Comparison of ENCODE assay signal across 11 cellular contexts in the genomic region with DNA sequence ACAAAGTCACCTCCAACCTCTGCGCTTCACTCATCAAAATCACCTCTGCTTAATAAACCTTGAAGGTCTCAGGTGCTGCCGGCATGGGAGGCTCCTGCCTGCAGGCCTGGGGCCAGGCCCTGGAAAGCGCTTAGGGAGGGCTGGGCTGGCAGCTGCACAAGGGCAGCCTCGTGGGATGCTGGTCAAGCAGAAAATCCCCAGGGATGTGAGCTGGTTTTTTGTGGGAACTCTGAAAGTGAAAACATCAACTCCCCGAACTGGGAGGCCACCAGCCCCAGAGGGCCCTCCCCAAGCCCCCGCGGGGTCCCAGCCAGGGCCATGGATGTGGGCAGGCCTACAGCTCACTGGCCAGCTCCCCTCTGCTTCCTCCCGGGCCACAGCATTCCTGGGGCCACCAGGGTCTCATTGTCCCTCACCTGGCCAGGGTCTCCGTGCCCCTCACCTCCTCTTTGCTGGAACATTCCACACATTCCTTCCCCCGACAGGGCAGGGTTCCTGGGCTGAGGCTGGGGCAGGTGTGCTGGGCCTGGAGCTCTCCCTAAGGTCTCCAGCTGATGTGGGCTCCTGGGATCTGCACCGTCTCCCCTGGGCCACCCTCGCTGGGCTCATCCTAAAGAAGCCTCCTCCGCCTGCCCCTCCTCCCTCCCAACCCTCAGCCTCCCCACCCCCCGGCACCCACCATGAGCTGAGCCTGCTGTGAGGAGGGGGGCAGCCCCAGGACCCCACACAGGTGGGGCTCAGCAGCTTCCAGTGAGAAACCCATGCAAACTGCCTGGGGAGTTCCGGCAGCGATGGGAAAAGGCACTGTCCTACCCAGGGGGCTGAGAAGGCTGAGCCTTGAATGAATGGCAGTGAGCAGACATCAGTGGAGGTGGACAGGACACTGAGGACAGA. TPM values are rescaled to one million over a fixed set of nuclear protein-coding genes. Genes with fewer than 3 reads are reported as not detected.
DNase-seq lines count a peak whose midpoint lies in the region; ATAC-seq and TF ChIP-seq lines count a peak whose summit lies in the region.
"Had no signal": no experiment of that assay in that cellular context is flagged by ENCODE, and none has a peak within 500 bp of the region (broad histone marks: within the 10 kb centered on the region; RNA-seq: fewer than 3 reads in every experiment).

No MANE protein-coding gene starts in this region.

- no peak for TF ChIP-seq EP300 in upper lobe of left lung (IDR thresholded peaks at IDR 0.05)

- no peak overlapping the region for H3K4me2 ChIP-seq in mesendoderm (ENCODE audit: low read length)

- H3K18ac ChIP-seq in mesendoderm (ENCODE audit: low read length) = no peak overlapping the region

- WGBS in esophagus squamous epithelium, 2 donors = 68% methylated on average over 2 of the region's 16 CpGs; no CpG with 5 or more reads in 1 of the 2 donors
- no CpG with 5 or more reads among the region's 16 CpGs for WGBS in mesendoderm (ENCODE audit: extremely low coverage, insufficient coverage, low lambda C conversion rate)
- 78 to 81% methylated on average over 8 to 16 of the region's 16 CpGs for WGBS in upper lobe of left lung, 2 donors

- peaks cover 34% of the 10 kb centered on the region for H3K4me1 Mint-ChIP-seq in activated naive CD4-positive, alpha-beta T cell treated with anti-CD3 and anti-CD28 coated beads, Interleukin-2, amount 50 U/mL, for 24 hours
- H3K4me1 Mint-ChIP-seq in activated naive CD4-positive, alpha-beta T cell treated with anti-CD3 and anti-CD28 coated beads for 36 hours (ENCODE audit: low read depth) = peaks cover 23% of the 10 kb centered on the region
- H3K4me1 Mint-ChIP-seq: natural killer cell had no signal

- TF ChIP-seq POLR2A in esophagus squamous epithelium (IDR thresholded peaks at IDR 0.05) (no peak), upper lobe of left lung (IDR thresholded peaks at IDR 0.05) (no peak)

- H2AK5ac ChIP-seq in mesendoderm (ENCODE audit: low read length) = no peak overlapping the region

- no peak overlapping the region for H3K9ac ChIP-seq in mesendoderm (ENCODE audit: low read length)

- H4K5ac ChIP-seq in mesendoderm (ENCODE audit: low read length) = no peak overlapping the region

- ATAC-seq in upper lobe of left lung (ENCODE audit: low FRiP score in 2 of 2) = no peak
- ATAC-seq: natural killer cell had no signal

- no peak overlapping the region for H3K23ac ChIP-seq in mesendoderm (ENCODE audit: low read length)

- peak overlapping the region; percentile 35 for H3K27ac Mint-ChIP-seq in activated naive CD4-positive, alpha-beta T cell treated with anti-CD3 and anti-CD28 coated beads, Interleukin-2, amount 50 U/mL, for 24 hours
- no peak overlapping the region for H3K27ac Mint-ChIP-seq in activated naive CD4-positive, alpha-beta T cell treated with anti-CD3 and anti-CD28 coated beads for 36 hours
- H3K27ac Mint-ChIP-seq: natural killer cell had no signal

- no peak for TF ChIP-seq CTCF in esophagus squamous epithelium (IDR thresholded peaks at IDR 0.05)
- TF ChIP-seq CTCF in upper lobe of left lung (IDR thresholded peaks at IDR 0.05) = no peak

- peaks cover 0 to 57% (median 0%) of the 10 kb centered on the region in 4 donors for H3K27me3 ChIP-seq in esophagus squamous epithelium
- no peaks in the 10 kb centered on the region for H3K27me3 ChIP-seq in mesendoderm (ENCODE audit: insufficient read depth, low read length, poor library complexity)
- no peaks in the 10 kb centered on the region for H3K27me3 ChIP-seq in upper lobe of left lung

- no peak overlapping the region for H2BK120ac ChIP-seq in mesendoderm (ENCODE audit: low read depth, low read length)

- H3K27me3 Mint-ChIP-seq in activated naive CD4-positive, alpha-beta T cell treated with anti-CD3 and anti-CD28 coated beads, Interleukin-2, amount 50 U/mL, for 24 hours = no peaks in the 10 kb centered on the region
- no peaks in the 10 kb centered on the region for H3K27me3 Mint-ChIP-seq in activated naive CD4-positive, alpha-beta T cell treated with anti-CD3 and anti-CD28 coated beads for 36 hours (ENCODE audit: low read depth)

- no peaks in the 10 kb centered on the region for H3K9me3 ChIP-seq in esophagus squamous epithelium
- H3K9me3 ChIP-seq in upper lobe of left lung = no peaks in the 10 kb centered on the region

- H3K27ac ChIP-seq in esophagus squamous epithelium (peak overlapping the region; percentile 14 to 91 (median 86)), mesendoderm (ENCODE audit: low read depth, low read length) (no peak overlapping the region), upper lobe of left lung (peak overlapping the region; percentile 56 to 96 (median 91))

- H2BK15ac ChIP-seq in mesendoderm (replicated peaks; ENCODE audit: low read depth) = no peak overlapping the region

- no peak for DNase-seq in activated naive CD4-positive, alpha-beta T cell treated with anti-CD3 and anti-CD28 coated beads for 36 hours
- DNase-seq in esophagus squamous epithelium (lab: John Stamatoyannopoulos, UW) (no peak), mesendoderm (no peak), upper lobe of left lung (peak in 1 of 2 donors; percentile 60), NCI-H146 treated with DMSO at 0.1 percent for 48 hours (lab: John Stamatoyannopoulos, UW; ENCODE audit: unreplicated experiment) (no peak), NCI-H2171 (lab: John Stamatoyannopoulos, UW) (no peak), GDM1 (lab: John Stamatoyannopoulos, UW) (no peak)
- DNase-seq: DND-41, natural killer cell, NCI-H1048 had no signal

- H4K8ac ChIP-seq in mesendoderm (ENCODE audit: low read depth, low read length) = no peak overlapping the region

- intact Hi-C loops in activated naive CD4-positive, alpha-beta T cell treated with anti-CD3 and anti-CD28 coated beads for 36 hours (cut with micrococcal nuclease) = no loop called here
- intact Hi-C loops in esophagus squamous epithelium (cut with DNase I) = no loop called here

- no peak overlapping the region for H2BK5ac ChIP-seq in mesendoderm (ENCODE audit: low read length)

- H3K79me2 ChIP-seq in mesendoderm (ENCODE audit: control insufficient read depth, insufficient read depth, low read length) = no peaks in the 10 kb centered on the region

- no peaks in the 10 kb centered on the region for H3K36me3 Mint-ChIP-seq in activated naive CD4-positive, alpha-beta T cell treated with anti-CD3 and anti-CD28 coated beads, Interleukin-2, amount 50 U/mL, for 24 hours
- H3K36me3 Mint-ChIP-seq in activated naive CD4-positive, alpha-beta T cell treated with anti-CD3 and anti-CD28 coated beads for 36 hours (ENCODE audit: low read depth) = no peaks in the 10 kb centered on the region
- H3K36me3 Mint-ChIP-seq: natural killer cell had no signal

- peak overlapping the region; percentile 60 for H3K56ac ChIP-seq in mesendoderm (ENCODE audit: low read length)

- no peaks in the 10 kb centered on the region for H3K36me3 ChIP-seq in esophagus squamous epithelium
- H3K36me3 ChIP-seq in mesendoderm (ENCODE audit: control insufficient read depth, insufficient read depth, low read length) = no peaks in the 10 kb centered on the region
- H3K36me3 ChIP-seq in upper lobe of left lung = no peaks in the 10 kb centered on the region

- peak overlapping the region; percentile 7 for H3K4me3 Mint-ChIP-seq in activated naive CD4-positive, alpha-beta T cell treated with anti-CD3 and anti-CD28 coated beads, Interleukin-2, amount 50 U/mL, for 24 hours
- no peak overlapping the region for H3K4me3 Mint-ChIP-seq in activated naive CD4-positive, alpha-beta T cell treated with anti-CD3 and anti-CD28 coated beads for 36 hours
- H3K4me3 Mint-ChIP-seq: natural killer cell had no signal

- no peak overlapping the region for H3K4ac ChIP-seq in mesendoderm (ENCODE audit: low read depth, low read length)

- H3K4me1 ChIP-seq in esophagus squamous epithelium = peaks cover 5 to 83% (median 38%) of the 10 kb centered on the region in 3 donors
- no peaks in the 10 kb centered on the region for H3K4me1 ChIP-seq in mesendoderm (ENCODE audit: control insufficient read depth, low read depth, low read length)
- H3K4me1 ChIP-seq in upper lobe of left lung = peaks cover 48 to 62% (median 56%) of the 10 kb centered on the region in 4 donors

- no peaks in the 10 kb centered on the region for H3K9me3 Mint-ChIP-seq in activated naive CD4-positive, alpha-beta T cell treated with anti-CD3 and anti-CD28 coated beads, Interleukin-2, amount 50 U/mL, for 24 hours
- no peaks in the 10 kb centered on the region for H3K9me3 Mint-ChIP-seq in activated naive CD4-positive, alpha-beta T cell treated with anti-CD3 and anti-CD28 coated beads for 36 hours
- H3K9me3 Mint-ChIP-seq: natural killer cell had no signal

- H3K79me1 ChIP-seq in mesendoderm (ENCODE audit: low read length) = no peaks in the 10 kb centered on the region

- CTCF ChIA-PET in activated naive CD4-positive, alpha-beta T cell treated with anti-CD3 and anti-CD28 coated beads for 36 hours (lab: Charles Lee) = interaction anchor here (1.9 to 2.5 kb wide), 2 partner anchors 15 to 31 kb away, joined by 6 to 9 read pairs; no protein-coding TSS in a partner anchor

- no peak overlapping the region for H3K4me3 ChIP-seq in esophagus squamous epithelium
- no peak overlapping the region for H3K4me3 ChIP-seq in mesendoderm (ENCODE audit: low read length)
- no peak overlapping the region for H3K4me3 ChIP-seq in upper lobe of left lung

RNA-seq across cellular contexts. Expression of a gene that starts 36.0 kb away (rescaled TPM):
- 10 to 100 TPM; 14.4 to 15.9 TPM for total RNA-seq in activated naive CD4-positive, alpha-beta T cell treated with anti-CD3 and anti-CD28 coated beads for 36 hours
- total RNA-seq in esophagus squamous epithelium (10 to 100 TPM in 2 of 4 donors, 1 to 10 TPM in 2; 7.9 to 11.4 (median 9.4) TPM), upper lobe of left lung (10 to 100 TPM; 19.9 to 89.1 (median 32.5) TPM)
- polyA plus RNA-seq in mesendoderm (2013, experiment 1 of 2) = 17.3 TPM
- polyA plus RNA-seq in mesendoderm (2013, experiment 2 of 2) = 17.4 TPM
